ENCODE assay signal across 8 cellular contexts in genomic region chr16:85306071-85306792, GRCh38.
DNase-seq lines count a peak whose midpoint lies in the region; ATAC-seq lines count a peak whose summit lies in the region.

No MANE protein-coding gene starts in this region.

- peaks cover 74% of the 10 kb centered on the region for H3K4me1 Mint-ChIP-seq in dendritic cell treated with granulocyte-macrophage colony-stimulating factor and Interleukin-4, amounts not matched to agents 40 ng/mL and 50 ng/mL, for 4 days (ENCODE audit: low read depth)

- H2BK120ac ChIP-seq in mesendoderm (ENCODE audit: low read depth, low read length) = no peak overlapping the region

- peaks cover 12% of the 10 kb centered on the region for H3K4me1 ChIP-seq in Karpas-422 (ENCODE audit: low read length)
- peaks cover 3% of the 10 kb centered on the region for H3K4me1 ChIP-seq in mesendoderm (ENCODE audit: control insufficient read depth, low read depth, low read length)

- H3K4me3 ChIP-seq in Karpas-422 (ENCODE audit: low read length) (no peak overlapping the region), mesendoderm (ENCODE audit: low read length) (no peak overlapping the region)

- no peaks in the 10 kb centered on the region for H3K9me3 ChIP-seq in Karpas-422 (ENCODE audit: low read length)

- no peaks in the 10 kb centered on the region for H3K79me2 ChIP-seq in Karpas-422 (ENCODE audit: low read length)
- no peaks in the 10 kb centered on the region for H3K79me2 ChIP-seq in mesendoderm (ENCODE audit: control insufficient read depth, insufficient read depth, low read length)

- no peaks in the 10 kb centered on the region for H3K9me3 Mint-ChIP-seq in dendritic cell treated with granulocyte-macrophage colony-stimulating factor and Interleukin-4, amounts not matched to agents 40 ng/mL and 50 ng/mL, for 4 days

- no peak overlapping the region for H3K4ac ChIP-seq in mesendoderm (ENCODE audit: low read depth, low read length)

- no peak overlapping the region for H3K27ac ChIP-seq in Karpas-422 (ENCODE audit: low read length)
- H3K27ac ChIP-seq in mesendoderm (ENCODE audit: low read depth, low read length) = no peak overlapping the region

- DNase-seq in Ammon's horn (ENCODE audit: low spot score) (peak; percentile 85), Karpas-422 (peak; percentile 81), mesendoderm (peak; percentile 78), occipital lobe (lab: John Stamatoyannopoulos, UW) (no peak)
- DNase-seq in activated CD4-positive, alpha-beta T cell treated with anti-CD3 and anti-CD28 coated beads, Interleukin-2, amount 50 U/mL, for 1 hour = peak; percentile 76
- peak; percentile 54 to 68 for DNase-seq in stimulated activated CD8-positive, alpha-beta memory T cell treated with anti-CD3 and anti-CD28 coated beads, Interleukin-7, amount 100 ng/mL, for 4 hours (ENCODE audit: low read depth in 2 of 2)

- H3K18ac ChIP-seq in mesendoderm (ENCODE audit: low read length) = no peak overlapping the region

- no peak overlapping the region for H2BK5ac ChIP-seq in mesendoderm (ENCODE audit: low read length)

- H3K79me1 ChIP-seq in mesendoderm (ENCODE audit: low read length) = peaks cover 1% of the 10 kb centered on the region

- H3K9me2 ChIP-seq in Karpas-422 (replicated peaks; ENCODE audit: insufficient read depth, low read length) = no peaks in the 10 kb centered on the region

- H3K56ac ChIP-seq in mesendoderm (ENCODE audit: low read length) = peak overlapping the region; percentile 54

- no peak overlapping the region for H3K4me3 Mint-ChIP-seq in dendritic cell treated with granulocyte-macrophage colony-stimulating factor and Interleukin-4, amounts not matched to agents 40 ng/mL and 50 ng/mL, for 4 days

- H3K4me2 ChIP-seq in Karpas-422 (ENCODE audit: low read depth, low read length, poor library complexity, severe bottlenecking) (no peak overlapping the region), mesendoderm (ENCODE audit: low read length) (no peak overlapping the region)

- peak overlapping the region; percentile 69 for H3K27ac Mint-ChIP-seq in dendritic cell treated with granulocyte-macrophage colony-stimulating factor and Interleukin-4, amounts not matched to agents 40 ng/mL and 50 ng/mL, for 4 days

- H2AFZ ChIP-seq in Karpas-422 (ENCODE audit: low read length) = no peak overlapping the region

- H3K36me3 ChIP-seq in Karpas-422 (ENCODE audit: insufficient read depth, low read length) (no peaks in the 10 kb centered on the region), mesendoderm (ENCODE audit: control insufficient read depth, insufficient read depth, low read length) (no peaks in the 10 kb centered on the region)

- H2BK15ac ChIP-seq in mesendoderm (replicated peaks; ENCODE audit: low read depth) = no peak overlapping the region

- H3K27me3 ChIP-seq in Karpas-422 (ENCODE audit: low read length) (no peaks in the 10 kb centered on the region), mesendoderm (ENCODE audit: insufficient read depth, low read length, poor library complexity) (no peaks in the 10 kb centered on the region)

- WGBS in mesendoderm (ENCODE audit: extremely low coverage, insufficient coverage, low lambda C conversion rate) = no CpG with 5 or more reads among the region's 12 CpGs

- no peak overlapping the region for H4K5ac ChIP-seq in mesendoderm (ENCODE audit: low read length)

- H3K23ac ChIP-seq in mesendoderm (ENCODE audit: low read length) = no peak overlapping the region

- H2AK5ac ChIP-seq in mesendoderm (ENCODE audit: low read length) = no peak overlapping the region

- H3K9ac ChIP-seq in Karpas-422 (ENCODE audit: low read length) (no peak overlapping the region), mesendoderm (ENCODE audit: low read length) (no peak overlapping the region)

- ATAC-seq in GM21367 (IDR thresholded peaks at IDR 0.05; ENCODE audit: unreplicated experiment) = peak; percentile 71

- no peak overlapping the region for H4K8ac ChIP-seq in mesendoderm (ENCODE audit: low read depth, low read length)

- no peaks in the 10 kb centered on the region for H3K36me3 Mint-ChIP-seq in dendritic cell treated with granulocyte-macrophage colony-stimulating factor and Interleukin-4, amounts not matched to agents 40 ng/mL and 50 ng/mL, for 4 days (ENCODE audit: low read depth)

- peaks cover 32% of the 10 kb centered on the region for H3K27me3 Mint-ChIP-seq in dendritic cell treated with granulocyte-macrophage colony-stimulating factor and Interleukin-4, amounts not matched to agents 40 ng/mL and 50 ng/mL, for 4 days

- H4K20me1 ChIP-seq in Karpas-422 (ENCODE audit: insufficient read depth, low read depth, low read length) = no peaks in the 10 kb centered on the region; the same call in 1 of the 2 replicates

- intact Hi-C loops in dendritic cell treated with granulocyte-macrophage colony-stimulating factor and Interleukin-4, amounts not matched to agents 40 ng/mL and 50 ng/mL, for 4 days (cut with micrococcal nuclease) = loop anchor here (10.0 kb wide), 1 partner anchor 309 kb away; the partner anchor contains the start of gene GSE1
